ENCODE assay signal across 8 cellular contexts in genomic region chr20:18679020-18679419, GRCh38.
DNase-seq lines count a peak whose midpoint lies in the region; ATAC-seq, FAIRE-seq and TF ChIP-seq lines count a peak whose summit lies in the region.

No MANE protein-coding gene starts in this region.

- H4K20me1 ChIP-seq in astrocyte (ENCODE audit: insufficient read depth, low read length) (peaks cover 7% of the 10 kb centered on the region), neural cell (ENCODE audit: insufficient read depth) (no peaks in the 10 kb centered on the region)

- intact Hi-C loops in gastrocnemius medialis (cut with DNase I; ENCODE audit: low total_unique reads), result no loop called here

- DNase-seq in NCI-H1092 treated with DMSO at 0.1 percent for 48 hours (lab: John Stamatoyannopoulos, UW) (peak; percentile 85), astrocyte (ENCODE audit: low read depth) (peak; percentile 33), hepatic stellate cell (ENCODE audit: low spot score) (no peak), ecto neural progenitor cell (ENCODE audit: low spot score) (no peak), gastrocnemius medialis (no peak)
- DNase-seq in activated CD4-positive, alpha-beta T cell treated with anti-CD3 and anti-CD28 coated beads, Interleukin-2, amount 50 U/mL, for 1 hour, result no peak

- no peaks in the 10 kb centered on the region for H3K27me3 Mint-ChIP-seq in astrocyte (ENCODE audit: low read depth, unreplicated experiment)

- no peak overlapping the region for H3K27ac ChIP-seq in astrocyte (ENCODE audit: low read depth, low read length)
- peak overlapping the region; percentile 89 for H3K27ac ChIP-seq in neural cell (ENCODE audit: low read length)
- H3K27ac ChIP-seq in gastrocnemius medialis, result no peak overlapping the region

- no peak for FAIRE-seq in astrocyte (lab: Jason Lieb, UNC)

- H3K4me3 ChIP-seq in astrocyte (ENCODE audit: insufficient read depth, low read depth, low read length), result no peak overlapping the region
- peak overlapping the region; percentile 48 for H3K4me3 ChIP-seq in neural cell (ENCODE audit: low read length)
- no peak overlapping the region for H3K4me3 ChIP-seq in gastrocnemius medialis

- H3K9me3 ChIP-seq in astrocyte (ENCODE audit: insufficient read depth, low read depth, low read length), result no peaks in the 10 kb centered on the region
- no peaks in the 10 kb centered on the region for H3K9me3 ChIP-seq in neural cell (ENCODE audit: low read length)
- H3K9me3 ChIP-seq in gastrocnemius medialis, result no peaks in the 10 kb centered on the region

- peaks cover 5% of the 10 kb centered on the region for H3F3A ChIP-seq in neural cell (ENCODE audit: insufficient read depth, low read length, poor library complexity, severe bottlenecking)

- peak; percentile 73 for TF ChIP-seq EP300 in neural cell (conservative IDR thresholded peaks at IDR 0.05; ENCODE audit: poor library complexity, severe bottlenecking)

- peak; percentile 68 for ATAC-seq in GM19351 (IDR thresholded peaks at IDR 0.05; ENCODE audit: unreplicated experiment)
- ATAC-seq in gastrocnemius medialis, result no peak

- no peak for TF ChIP-seq RAD21 in neural cell (conservative IDR thresholded peaks at IDR 0.05)

- H3K9me2 ChIP-seq in neural cell (ENCODE audit: insufficient read depth, low read length), result no peaks in the 10 kb centered on the region

- TF ChIP-seq CTCF in astrocyte (IDR thresholded peaks at IDR 0.05; ENCODE audit: insufficient read depth, low read depth, low read length), result no peak
- TF ChIP-seq CTCF in neural cell (IDR thresholded peaks at IDR 0.05; ENCODE audit: poor library complexity, severe bottlenecking), result no peak
- no peak for TF ChIP-seq CTCF in gastrocnemius medialis (IDR thresholded peaks at IDR 0.05 in 4 of 5, conservative IDR thresholded peaks at IDR 0.05 in 1 of 5)

- no peaks in the 10 kb centered on the region for H3K36me3 ChIP-seq in astrocyte (ENCODE audit: insufficient read depth, low read length)
- no peaks in the 10 kb centered on the region for H3K36me3 ChIP-seq in neural cell (ENCODE audit: insufficient read depth, low read length)
- no peaks in the 10 kb centered on the region for H3K36me3 ChIP-seq in gastrocnemius medialis

- in situ Hi-C loops in gastrocnemius medialis (cut with MboI; ENCODE audit: low sequenced_read_pairs in 4 of 4), result no loop called here

- H2AFZ ChIP-seq in astrocyte (ENCODE audit: low read depth, low read length), result no peak overlapping the region
- no peak overlapping the region for H2AFZ ChIP-seq in neural cell (ENCODE audit: low read depth, low read length)

- no peak overlapping the region for H3K4me3 Mint-ChIP-seq in astrocyte (ENCODE audit: unreplicated experiment)

- H3K79me2 ChIP-seq in astrocyte (ENCODE audit: insufficient read depth, low read length) (no peaks in the 10 kb centered on the region), neural cell (replicated peaks; ENCODE audit: insufficient read depth, low read length) (peaks cover 7% of the 10 kb centered on the region)

- H3K9ac ChIP-seq in astrocyte (ENCODE audit: low read length), result no peak overlapping the region
- peak overlapping the region; percentile 41 for H3K9ac ChIP-seq in neural cell (ENCODE audit: low read length)

- no peak overlapping the region for H3K4me2 ChIP-seq in astrocyte (ENCODE audit: low read length)
- peak overlapping the region; percentile 58 for H3K4me2 ChIP-seq in neural cell (ENCODE audit: low read length)

- H3K4me1 ChIP-seq in astrocyte (ENCODE audit: insufficient read depth, low read length) (no peaks in the 10 kb centered on the region), gastrocnemius medialis (no peaks in the 10 kb centered on the region)

- no peaks in the 10 kb centered on the region for H3K9me3 Mint-ChIP-seq in astrocyte (ENCODE audit: unreplicated experiment)

- H3K4me1 Mint-ChIP-seq in astrocyte (ENCODE audit: low read depth, unreplicated experiment), result peaks cover 2% of the 10 kb centered on the region

- no peak overlapping the region for H3K27ac Mint-ChIP-seq in astrocyte (ENCODE audit: unreplicated experiment)

- H3K36me3 Mint-ChIP-seq in astrocyte (ENCODE audit: low read depth, unreplicated experiment), result peaks cover 4% of the 10 kb centered on the region

- TF ChIP-seq POLR2A in gastrocnemius medialis (IDR thresholded peaks at IDR 0.05), result no peak

- H3K27me3 ChIP-seq in astrocyte (ENCODE audit: insufficient read depth, low read length), result no peaks in the 10 kb centered on the region
- H3K27me3 ChIP-seq in neural cell (ENCODE audit: insufficient read depth, low read depth, low read length), result no peaks in the 10 kb centered on the region
- no peaks in the 10 kb centered on the region for H3K27me3 ChIP-seq in gastrocnemius medialis

TF ChIP-seq in neural cell, 6 proteins besides CTCF, POLR2A, EP300 and RAD21:
- TF ChIP-seq EZH2 (IDR thresholded peaks at IDR 0.05; ENCODE audit: borderline replicate concordance, insufficient read depth, low read length, poor library complexity, severe bottlenecking) (no peak), TAF1 (IDR thresholded peaks at IDR 0.05; ENCODE audit: low read depth) (no peak), SMC3 (conservative IDR thresholded peaks at IDR 0.05; ENCODE audit: poor library complexity) (peak; percentile 35), REST (IDR thresholded peaks at IDR 0.05; ENCODE audit: borderline replicate concordance) (peak; percentile 86), MXI1 (conservative IDR thresholded peaks at IDR 0.05; ENCODE audit: poor library complexity, severe bottlenecking) (peak; percentile 89), POLR2AphosphoS5 (IDR thresholded peaks at IDR 0.05) (peak; percentile 52)

Comparison
In these comparisons a context has a peak if more than half of its experiments do, and no peak if none do; other contexts are left out.
1. DNase-seq: peak in NCI-H1092 treated with DMSO at 0.1 percent for 48 hours (single experiment) and astrocyte (single experiment); none in hepatic stellate cell (single experiment), ecto neural progenitor cell (single experiment), activated CD4-positive, alpha-beta T cell treated with anti-CD3 and anti-CD28 coated beads, Interleukin-2, amount 50 U/mL, for 1 hour (single experiment) and gastrocnemius medialis (0 of 2).